In the genomic region with DNA sequence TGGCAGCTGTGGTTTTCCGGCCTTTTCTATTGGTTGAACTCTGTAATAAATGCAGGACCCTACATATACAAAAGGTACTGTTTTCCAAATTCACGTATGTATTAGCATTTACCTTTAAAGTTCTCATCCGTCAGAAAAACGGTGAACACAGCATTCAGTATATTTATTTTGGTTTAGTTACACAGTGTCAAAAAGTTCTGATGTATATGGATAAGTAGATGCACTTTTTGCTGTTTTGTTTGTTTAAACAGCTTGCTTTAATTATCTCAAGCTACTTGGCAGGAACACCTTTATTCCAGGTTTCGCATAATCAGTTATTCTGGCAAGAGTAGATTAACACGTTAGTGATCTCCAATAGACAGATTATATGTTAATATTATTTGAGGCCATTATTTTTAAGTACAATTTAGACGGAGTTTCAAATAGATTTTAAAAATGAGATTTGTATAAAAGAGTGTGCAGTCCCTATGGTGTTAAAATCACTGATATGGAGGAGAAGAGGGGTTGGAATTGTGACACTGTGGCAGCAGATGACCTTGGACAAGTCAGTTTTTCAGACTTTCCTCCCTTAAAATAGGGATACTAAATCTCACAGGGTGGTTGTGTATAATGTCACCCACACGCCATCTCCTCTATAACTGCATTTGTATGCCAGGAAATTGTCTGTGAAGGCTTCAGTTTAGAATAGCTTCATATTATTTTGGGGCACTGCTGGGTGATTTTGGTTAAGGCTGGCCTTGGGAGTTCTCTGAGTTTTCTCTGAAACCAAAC, we compare ENCODE assay signal across 10 cellular contexts. TPM values are rescaled to one million over a fixed set of nuclear protein-coding genes. Genes with fewer than 3 reads are reported as not detected.
DNase-seq lines count a peak whose midpoint lies in the region; ATAC-seq and TF ChIP-seq lines count a peak whose summit lies in the region.
"Had no signal": no experiment of that assay in that cellular context is flagged by ENCODE, and none has a peak within 500 bp of the region (broad histone marks: within the 10 kb centered on the region; RNA-seq: fewer than 3 reads in every experiment).

No MANE protein-coding gene starts in this region.

- H3K4me1 ChIP-seq in ES-I3 (ENCODE audit: insufficient read depth, low read length) = peaks cover 6% of the 10 kb centered on the region; the same call in 1 of the 2 replicates
- H3K4me1 ChIP-seq in SJCRH30 = peaks cover 45% of the 10 kb centered on the region
- peaks cover 43 to 67% (median 58%) of the 10 kb centered on the region in 4 donors for H3K4me1 ChIP-seq in esophagus muscularis mucosa
- peaks cover 16% of the 10 kb centered on the region for H3K4me1 ChIP-seq in rectal smooth muscle tissue (ENCODE audit: control insufficient read depth, insufficient read depth, low read length)

- H3K27ac ChIP-seq in SJCRH30 = no peak overlapping the region
- peak overlapping the region; percentile 97 to 100 (median 98) for H3K27ac ChIP-seq in esophagus muscularis mucosa (replicated peaks in 1 of 4)
- peak overlapping the region; percentile 10 for H3K27ac ChIP-seq in rectal smooth muscle tissue (ENCODE audit: low read depth, low read length)

- 21% methylated on average over 8 of the region's 8 CpGs for WGBS in esophagus muscularis mucosa

- TF ChIP-seq POLR2A in esophagus muscularis mucosa (IDR thresholded peaks at IDR 0.05; ENCODE audit: low read depth) = no peak

- H3K27me3 ChIP-seq in SJCRH30 (no peaks in the 10 kb centered on the region), esophagus muscularis mucosa (no peaks in the 10 kb centered on the region), rectal smooth muscle tissue (ENCODE audit: control insufficient read depth, insufficient read depth, low read length) (no peaks in the 10 kb centered on the region)

- H3K9me3 ChIP-seq in ES-I3 (ENCODE audit: control insufficient read depth, insufficient read depth, low read length) (no peaks in the 10 kb centered on the region), SJCRH30 (replicated peaks) (no peaks in the 10 kb centered on the region), esophagus muscularis mucosa (no peaks in the 10 kb centered on the region)

- no peak for ATAC-seq in GM19023 (IDR thresholded peaks at IDR 0.05; ENCODE audit: unreplicated experiment)
- ATAC-seq in HG02763 (IDR thresholded peaks at IDR 0.05; ENCODE audit: unreplicated experiment) = no peak
- ATAC-seq: activated CD4-positive, CD25-positive, alpha-beta regulatory T cell treated with anti-CD3 and anti-CD28 coated beads, Interleukin-2, amount 50 U/mL, for 24 hours had no signal

- peak overlapping the region; percentile 90; the same call in 1 of the 2 replicates for H3K9ac ChIP-seq in ES-I3 (ENCODE audit: low read depth, low read length)
- no peak overlapping the region for H3K9ac ChIP-seq in rectal smooth muscle tissue (ENCODE audit: low read length)

- TF ChIP-seq CTCF in esophagus muscularis mucosa (IDR thresholded peaks at IDR 0.05) = no peak

- intact Hi-C loops in esophagus muscularis mucosa (cut with DNase I) = loop anchor here (5.0 to 10.0 kb wide), 2 partner anchors 67 to 189 kb away; a partner anchor contains a TSS

- no peak for DNase-seq in SJCRH30
- no peak for DNase-seq in esophagus muscularis mucosa (ENCODE audit: extremely low spot score)
- no peak for DNase-seq in T1000 (lab: John Stamatoyannopoulos, UW)
- DNase-seq in activated gamma-delta T cell (lab: John Stamatoyannopoulos, UW) = no peak
- DNase-seq: stimulated activated CD4-positive, alpha-beta T cell treated with anti-CD3 and anti-CD28 coated beads, Interleukin-12 subunit alpha, Interleukin-12 subunit beta, amount 100 ng/mL, for 4 hours had no signal

- TF ChIP-seq EP300 in esophagus muscularis mucosa (IDR thresholded peaks at IDR 0.05) = no peak

- H3K36me3 ChIP-seq in ES-I3 (ENCODE audit: insufficient read depth, low read length) (peaks cover 16% of the 10 kb centered on the region), SJCRH30 (peaks cover 47% of the 10 kb centered on the region), esophagus muscularis mucosa (peaks cover 34 to 44% (median 38%) of the 10 kb centered on the region in 4 donors), rectal smooth muscle tissue (ENCODE audit: control insufficient read depth, insufficient read depth, low read length) (peaks cover 14% of the 10 kb centered on the region)

- H3K4me3 ChIP-seq in SJCRH30 = peak overlapping the region; percentile 86
- H3K4me3 ChIP-seq in esophagus muscularis mucosa = peak overlapping the region; percentile 78 to 99 (median 85)
- peak overlapping the region; percentile 80 for H3K4me3 ChIP-seq in rectal smooth muscle tissue (ENCODE audit: low read length)

RNA-seq across cellular contexts. Expression of a gene that starts 2.1 kb away (rescaled TPM):
- total RNA-seq in SJCRH30 (2014; rRNA removed; shearing (Covaris generic)) = 69.5 and 103 TPM in 2 replicates
- 10 to 100 TPM; 64.0 to 99.7 (median 71.5) TPM for total RNA-seq in esophagus muscularis mucosa

RNA-seq across cellular contexts. Expression of a gene that starts 27.7 kb away (rescaled TPM):
- total RNA-seq in SJCRH30 (2014; rRNA removed; shearing (Covaris generic)) = 0.14 TPM in 1 of 2 replicates, not detected in the other
- total RNA-seq in esophagus muscularis mucosa = 1 to 10 TPM in 1 of 4 donors, under 1 TPM in 2, not detected in 1; 0.19 to 1.2 (median 0.52) TPM

RNA-seq across cellular contexts. Expression of a gene that starts 55.3 kb away (rescaled TPM):
- 1.5 and 2.9 TPM in 2 replicates for total RNA-seq in SJCRH30 (2014; rRNA removed; shearing (Covaris generic))
- 10 to 100 TPM; 14.4 to 22.5 (median 16.6) TPM for total RNA-seq in esophagus muscularis mucosa
